In the genomic region with DNA sequence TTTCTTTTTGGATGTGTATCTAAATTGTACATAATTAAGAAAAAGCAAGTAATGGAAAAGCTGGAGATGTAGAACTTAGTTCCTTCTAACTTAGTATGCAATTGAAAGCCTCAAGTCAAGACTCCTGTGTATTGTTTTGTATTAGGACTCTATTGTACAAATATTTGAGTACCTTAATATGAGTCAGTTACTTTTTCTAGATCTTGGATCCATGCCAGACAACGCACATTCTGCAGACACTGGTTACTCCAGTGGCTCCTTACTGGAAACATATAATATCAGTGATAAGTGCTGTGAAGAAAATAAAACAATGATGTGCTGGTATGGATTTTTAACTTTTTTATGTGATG, we compare ENCODE assay signal across 8 cellular contexts. TPM values are rescaled to one million over a fixed set of nuclear protein-coding genes. Genes with fewer than 3 reads are reported as not detected.
DNase-seq lines count a peak whose midpoint lies in the region; ATAC-seq and TF ChIP-seq lines count a peak whose summit lies in the region.

No MANE protein-coding gene starts in this region.

- no peak for TF ChIP-seq POLR2A in stomach (IDR thresholded peaks at IDR 0.05)

- no peaks in the 10 kb centered on the region for H3K27me3 Mint-ChIP-seq in activated CD8-positive, alpha-beta memory T cell treated with anti-CD3 and anti-CD28 coated beads, Interleukin-2, amount 10 ng/mL, durations not matched to agents 7 days and 5 days
- no peaks in the 10 kb centered on the region for H3K27me3 Mint-ChIP-seq in activated naive CD8-positive, alpha-beta T cell treated with anti-CD3 and anti-CD28 coated beads, Interleukin-2, amount 10 ng/mL, durations not matched to agents 7 days and 5 days

- CTCF ChIA-PET in activated CD8-positive, alpha-beta memory T cell treated with anti-CD3 and anti-CD28 coated beads, Interleukin-2, amount 10 ng/mL, durations not matched to agents 7 days and 5 days (lab: Charles Lee): interaction anchor here (2.4 to 3.0 kb wide), 3 partner anchors 98 to 125 kb away, joined by 21 to 43 read pairs (median 27); no protein-coding TSS in a partner anchor

- POLR2A ChIA-PET in activated naive CD8-positive, alpha-beta T cell treated with anti-CD3 and anti-CD28 coated beads, Interleukin-2, amount 10 ng/mL, durations not matched to agents 7 days and 5 days (lab: Charles Lee): interaction anchor here (0.5 to 8.3 kb wide), 12 partner anchors 82 to 584 kb away, joined by 3 to 346 read pairs (median 4); no protein-coding TSS in a partner anchor

- no peak for DNase-seq in activated CD8-positive, alpha-beta memory T cell treated with anti-CD3 and anti-CD28 coated beads, Interleukin-2, amount 10 ng/mL, durations not matched to agents 7 days and 5 days
- no peak for DNase-seq in activated CD8-positive, alpha-beta memory T cell treated with anti-CD3 and anti-CD28 coated beads for 24 hours
- DNase-seq in NCI-H226 (peak; percentile 77), stomach (no peak), NCI-H1092 treated with DMSO at 0.1 percent for 48 hours (lab: John Stamatoyannopoulos, UW) (no peak)
- no peak for DNase-seq in activated naive CD8-positive, alpha-beta T cell treated with anti-CD3 and anti-CD28 coated beads, Interleukin-2, amount 10 ng/mL, durations not matched to agents 7 days and 5 days

- no peak for TF ChIP-seq EP300 in stomach (IDR thresholded peaks at IDR 0.05)

- no peaks in the 10 kb centered on the region for H3K27me3 ChIP-seq in iPS-18a (ENCODE audit: control insufficient read depth, insufficient read depth, low read length)
- no peaks in the 10 kb centered on the region for H3K27me3 ChIP-seq in stomach

- 0 to 3% (median 0%) methylated on average over 1 of the region's 1 CpG for WGBS in stomach, 5 donors

- H3K4me1 Mint-ChIP-seq in activated CD8-positive, alpha-beta memory T cell treated with anti-CD3 and anti-CD28 coated beads, Interleukin-2, amount 10 ng/mL, durations not matched to agents 7 days and 5 days: peaks cover 28% of the 10 kb centered on the region
- peaks cover 31% of the 10 kb centered on the region for H3K4me1 Mint-ChIP-seq in activated naive CD8-positive, alpha-beta T cell treated with anti-CD3 and anti-CD28 coated beads, Interleukin-2, amount 10 ng/mL, durations not matched to agents 7 days and 5 days

- intact Hi-C loops in stomach (cut with DNase I; ENCODE audit: low total_unique reads): no loop called here

- H3K4me3 ChIP-seq in iPS-18a (ENCODE audit: low read length) (peak overlapping the region; percentile 86), stomach (peak overlapping the region; percentile 83 to 99 (median 91))

- ATAC-seq in activated CD8-positive, alpha-beta memory T cell treated with anti-CD3 and anti-CD28 coated beads, Interleukin-2, amount 10 ng/mL, durations not matched to agents 7 days and 5 days: no peak
- ATAC-seq in activated naive CD8-positive, alpha-beta T cell treated with anti-CD3 and anti-CD28 coated beads, Interleukin-2, amount 10 ng/mL, durations not matched to agents 7 days and 5 days (ENCODE audit: low read depth): no peak
- ATAC-seq in GM21717 (IDR thresholded peaks at IDR 0.05; ENCODE audit: unreplicated experiment): no peak

- no peak for TF ChIP-seq CTCF in stomach (IDR thresholded peaks at IDR 0.05)

- H3K9me3 ChIP-seq in iPS-18a (ENCODE audit: control insufficient read depth, low read depth, low read length) (no peaks in the 10 kb centered on the region), stomach (no peaks in the 10 kb centered on the region)

- H3K4me1 ChIP-seq in iPS-18a (ENCODE audit: control insufficient read depth, low read depth, low read length) (peaks cover 25% of the 10 kb centered on the region), stomach (peaks cover 20 to 45% (median 30%) of the 10 kb centered on the region in 4 donors)

- H3K9ac ChIP-seq in iPS-18a (ENCODE audit: low read length): peak overlapping the region; percentile 97

- peak overlapping the region; percentile 86 for H3K4me3 Mint-ChIP-seq in activated CD8-positive, alpha-beta memory T cell treated with anti-CD3 and anti-CD28 coated beads, Interleukin-2, amount 10 ng/mL, durations not matched to agents 7 days and 5 days
- H3K4me3 Mint-ChIP-seq in activated naive CD8-positive, alpha-beta T cell treated with anti-CD3 and anti-CD28 coated beads, Interleukin-2, amount 10 ng/mL, durations not matched to agents 7 days and 5 days: peak overlapping the region; percentile 98

- H3K36me3 Mint-ChIP-seq in activated CD8-positive, alpha-beta memory T cell treated with anti-CD3 and anti-CD28 coated beads, Interleukin-2, amount 10 ng/mL, durations not matched to agents 7 days and 5 days: peaks cover 28% of the 10 kb centered on the region
- peaks cover 29% of the 10 kb centered on the region for H3K36me3 Mint-ChIP-seq in activated naive CD8-positive, alpha-beta T cell treated with anti-CD3 and anti-CD28 coated beads, Interleukin-2, amount 10 ng/mL, durations not matched to agents 7 days and 5 days

- H3K9me3 Mint-ChIP-seq in activated CD8-positive, alpha-beta memory T cell treated with anti-CD3 and anti-CD28 coated beads, Interleukin-2, amount 10 ng/mL, durations not matched to agents 7 days and 5 days (ENCODE audit: low read depth): no peaks in the 10 kb centered on the region
- peaks cover 1% of the 10 kb centered on the region for H3K9me3 Mint-ChIP-seq in activated naive CD8-positive, alpha-beta T cell treated with anti-CD3 and anti-CD28 coated beads, Interleukin-2, amount 10 ng/mL, durations not matched to agents 7 days and 5 days

- H3K27ac ChIP-seq in iPS-18a (ENCODE audit: low read length) (no peak overlapping the region), stomach (peak overlapping the region in 4 of 5 donors; percentile 99 to 100 (median 99))

- H3K36me3 ChIP-seq in iPS-18a (ENCODE audit: control insufficient read depth, low read depth, low read length): no peaks in the 10 kb centered on the region
- no peaks in the 10 kb centered on the region for H3K36me3 ChIP-seq in stomach

- peak overlapping the region; percentile 99 for H3K27ac Mint-ChIP-seq in activated CD8-positive, alpha-beta memory T cell treated with anti-CD3 and anti-CD28 coated beads, Interleukin-2, amount 10 ng/mL, durations not matched to agents 7 days and 5 days
- peak overlapping the region; percentile 100 for H3K27ac Mint-ChIP-seq in activated naive CD8-positive, alpha-beta T cell treated with anti-CD3 and anti-CD28 coated beads, Interleukin-2, amount 10 ng/mL, durations not matched to agents 7 days and 5 days

RNA-seq across cellular contexts. Expression of a gene that starts 1.5 kb away (rescaled TPM):
- total RNA-seq in activated CD8-positive, alpha-beta memory T cell treated with anti-CD3 and anti-CD28 coated beads, Interleukin-2, amount 10 ng/mL, durations not matched to agents 7 days and 5 days: 10 to 100 TPM; 29.4 to 40.3 TPM
- 10 to 100 TPM; 54.4 to 60.4 TPM for total RNA-seq in activated naive CD8-positive, alpha-beta T cell treated with anti-CD3 and anti-CD28 coated beads, Interleukin-2, amount 10 ng/mL, durations not matched to agents 7 days and 5 days
- 10 to 100 TPM in 1 of 5 donors, 1 to 10 TPM in 3, under 1 TPM in 1; 0.58 to 22.0 (median 5.3) TPM for total RNA-seq in stomach
- 1 to 10 TPM in 1 of 3 donors, under 1 TPM in 2; 0.15 to 2.7 (median 0.93) TPM for polyA plus RNA-seq in stomach
